Comparison of ENCODE assay signal across 9 cellular contexts in the genomic region with DNA sequence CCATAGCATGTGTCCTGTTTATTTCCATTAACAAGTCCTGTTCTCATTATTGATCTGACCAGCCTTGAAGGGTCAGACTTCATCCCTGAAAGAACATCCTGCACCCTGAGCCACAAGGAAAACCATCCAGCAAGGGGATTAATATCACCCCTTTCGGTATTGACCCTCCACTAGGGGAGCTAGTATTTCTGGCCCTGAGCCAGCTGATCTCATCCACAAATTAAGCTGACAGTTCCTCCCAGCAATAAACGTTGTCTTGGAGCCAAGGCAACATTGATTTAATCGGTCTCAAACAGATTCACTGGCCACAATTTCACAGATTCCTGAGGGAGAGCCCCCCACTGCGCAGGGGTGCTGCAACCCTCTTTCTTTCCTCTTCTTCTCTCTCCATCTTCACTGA.
DNase-seq lines count a peak whose midpoint lies in the region; ATAC-seq and TF ChIP-seq lines count a peak whose summit lies in the region.
"Had no signal": no experiment of that assay in that cellular context is flagged by ENCODE, and none has a peak within 500 bp of the region (broad histone marks: within the 10 kb centered on the region; RNA-seq: fewer than 3 reads in every experiment).

No MANE protein-coding gene starts in this region.

- BruUV-seq in Panc1 (replicated peaks; lab: Mats Ljungman, UMichigan) = no TSS peak

- H3K36me3 ChIP-seq in Panc1 (ENCODE audit: control insufficient read depth, insufficient read depth, low read length) = no peaks in the 10 kb centered on the region

- DNase-seq in EL = peak; percentile 20
- DNase-seq in Panc1 (ENCODE audit: low read depth, low spot score) = no peak
- peak; percentile 67 for DNase-seq in iPS-NIHi7 (ENCODE audit: extremely low spot score)
- DNase-seq in activated CD4-positive, alpha-beta T cell treated with anti-CD3 and anti-CD28 coated beads, Interleukin-2, amount 50 U/mL, for 1 hour = no peak
- no peak for DNase-seq in Right ventricle myocardium superior
- DNase-seq: activated naive CD4-positive, alpha-beta T cell treated with anti-CD3 and anti-CD28 coated beads, Interleukin-2, amount 50 U/mL, for 16 hours had no signal

- no peaks in the 10 kb centered on the region for H3K9me3 ChIP-seq in Panc1 (ENCODE audit: control insufficient read depth, insufficient read depth, low read depth, low read length)

- TF ChIP-seq CTCF in Panc1 (IDR thresholded peaks at IDR 0.05) = 0 out of 2 replicates have a peak, but pooled peaks have one; percentile 16

- POLR2A ChIA-PET in Panc1 (lab: Charles Lee) = no interaction called here

- no peaks in the 10 kb centered on the region for H3K4me1 ChIP-seq in Panc1 (ENCODE audit: control insufficient read depth, insufficient read depth, low read length)

- ATAC-seq in HG03159 (IDR thresholded peaks at IDR 0.05; ENCODE audit: unreplicated experiment) (peak; percentile 50), Panc1 (no peak), GM21423 (IDR thresholded peaks at IDR 0.05; ENCODE audit: unreplicated experiment) (no peak), Right ventricle myocardium superior (ENCODE audit: poor library complexity) (no peak)

- in situ Hi-C loops in Panc1 (cut with HindIII; ENCODE audit: low pct_unique_long_range_greater_than_20kb, low sequenced_read_pairs) = no loop called here

- CTCF ChIA-PET in Panc1 (lab: Charles Lee) = interaction anchor here (0.5 kb wide), 1 partner anchor 1961 kb away, joined by 3 read pairs; no protein-coding TSS in a partner anchor

- H3K4me3 ChIP-seq in Panc1 (ENCODE audit: low read depth in 2 of 2, low read length in 2 of 2) = no peak overlapping the region

- no peak overlapping the region for H3K27ac ChIP-seq in Panc1 (ENCODE audit: low read length)
- H3K27ac ChIP-seq: VCaP had no signal

- intact Hi-C loops in Panc1 (cut with micrococcal nuclease; ENCODE audit: unreplicated experiment) (no loop called here), Right ventricle myocardium superior (cut with DNase I) (no loop called here)

- no peaks in the 10 kb centered on the region for H3K27me3 ChIP-seq in Panc1 (ENCODE audit: control insufficient read depth, insufficient read depth, low read length)

Comparison
In these comparisons a context has a peak if more than half of its experiments do, and no peak if none do; other contexts are left out.
1. DNase-seq: peak in EL (single experiment) and iPS-NIHi7 (single experiment); none in Panc1 (single experiment), activated CD4-positive, alpha-beta T cell treated with anti-CD3 and anti-CD28 coated beads, Interleukin-2, amount 50 U/mL, for 1 hour (single experiment) and Right ventricle myocardium superior (single experiment).